In genomic region chr7:71132521-71133231, GRCh38 we compare ENCODE assay signal across 1 cellular context.
TF ChIP-seq lines count a peak whose summit lies in the region.

No MANE protein-coding gene starts in this region.

TF ChIP-seq in WTC11, 78 proteins besides CTCF, POLR2A, EP300 and RAD21 (continued from another document):
- TF ChIP-seq PRDM15 (CRISPR knock-in tag; IDR thresholded peaks at IDR 0.05), result peak; percentile 48
- TF ChIP-seq ETV6 (CRISPR knock-in tag; IDR thresholded peaks at IDR 0.05), result peak; percentile 56; the same call in 1 of the 2 replicates
- TF ChIP-seq MAX (CRISPR knock-in tag; IDR thresholded peaks at IDR 0.05), result peak; percentile 72; the same call in 1 of the 2 replicates
TF ChIP-seq in WTC11: peak in this region for 8.
